In the genomic region with DNA sequence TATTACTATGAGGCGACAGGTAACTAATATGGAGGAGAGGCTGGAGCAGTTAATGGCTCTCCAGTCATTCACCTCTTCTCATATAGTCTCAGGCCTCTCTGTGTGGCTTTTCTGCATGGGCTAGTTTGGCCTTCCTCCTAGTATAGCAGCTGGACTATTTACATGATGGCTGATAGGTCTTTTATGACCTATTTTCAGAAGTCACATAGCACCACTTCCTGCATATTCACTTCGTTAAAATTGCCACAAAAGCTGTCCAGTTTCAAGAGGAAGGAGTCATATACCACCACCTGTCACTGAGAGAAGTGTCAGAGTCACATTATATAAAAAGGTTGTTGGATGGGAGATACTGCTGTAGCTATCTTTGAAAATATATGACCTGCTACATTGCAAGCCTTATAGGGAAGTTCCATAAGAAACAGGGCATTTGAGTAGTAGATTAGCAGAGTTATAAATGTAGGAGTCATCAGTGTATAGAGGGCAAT, we compare ENCODE assay signal across 11 cellular contexts. TPM values are rescaled to one million over a fixed set of nuclear protein-coding genes. Genes with fewer than 3 reads are reported as not detected.
A peak's percentile ranks its signal among the peaks of the same experiment; 100 is the strongest.
DNase-seq lines count a peak whose midpoint lies in the region; ATAC-seq and TF ChIP-seq lines count a peak whose summit lies in the region.
"Had no signal": no experiment of that assay in that cellular context is flagged by ENCODE, and none has a peak within 500 bp of the region (broad histone marks: within the 10 kb centered on the region; RNA-seq: fewer than 3 reads in every experiment).

No MANE protein-coding gene starts in this region.

- H3K9me3 Mint-ChIP-seq in activated CD4-positive, alpha-beta T cell treated with anti-CD3 and anti-CD28 coated beads for 36 hours (ENCODE audit: low read depth), result no peaks in the 10 kb centered on the region
- no peaks in the 10 kb centered on the region for H3K9me3 Mint-ChIP-seq in natural killer cell
- H3K9me3 Mint-ChIP-seq in Caco-2 (ENCODE audit: unreplicated experiment), result no peaks in the 10 kb centered on the region
- H3K9me3 Mint-ChIP-seq: neural crest cell had no signal

- CTCF ChIA-PET in activated CD4-positive, alpha-beta T cell treated with anti-CD3 and anti-CD28 coated beads for 36 hours (lab: Charles Lee), result interaction anchor here (1.1 kb wide), 1 partner anchor 217 kb away, joined by 3 read pairs; no protein-coding TSS in a partner anchor
- CTCF ChIA-PET in Caco-2 (lab: Charles Lee), result no interaction called here

- H3K27me3 ChIP-seq in Caco-2 (replicated peaks; ENCODE audit: control insufficient read depth, insufficient read depth, low read length), result no peaks in the 10 kb centered on the region

- peaks cover 5% of the 10 kb centered on the region for H3K27me3 Mint-ChIP-seq in activated CD4-positive, alpha-beta T cell treated with anti-CD3 and anti-CD28 coated beads for 36 hours
- H3K27me3 Mint-ChIP-seq in natural killer cell (ENCODE audit: low read depth in 2 of 2), result peaks cover 0 to 11% of the 10 kb centered on the region in 2 donors
- peaks cover 9% of the 10 kb centered on the region for H3K27me3 Mint-ChIP-seq in Caco-2 (ENCODE audit: insufficient read depth, unreplicated experiment)

- no peaks in the 10 kb centered on the region for H3K36me3 ChIP-seq in Caco-2 (ENCODE audit: control insufficient read depth, insufficient read depth, low read length)

- no peak overlapping the region for H3K4me3 ChIP-seq in Caco-2 (ENCODE audit: low read depth, low read length)
- H3K4me3 ChIP-seq: A549 had no signal

- no peak for TF ChIP-seq POLR2A in erythroblast (IDR thresholded peaks at IDR 0.05; ENCODE audit: low read length)

- DNase-seq in activated CD4-positive, alpha-beta T cell treated with anti-CD3 and anti-CD28 coated beads for 36 hours, result no peak
- no peak for DNase-seq in activated CD4-positive, alpha-beta T cell treated with anti-CD3 and anti-CD28 coated beads, Interleukin-2, amount 50 U/mL, for 1 hour
- DNase-seq in natural killer cell (no peak), UCSD-AML1 (lab: John Stamatoyannopoulos, UW; ENCODE audit: unreplicated experiment) (no peak), Caco-2 (no peak), erythroblast (lab: John Stamatoyannopoulos, UW) (no peak)
- DNase-seq: activated CD4-positive, alpha-beta T cell treated with anti-CD3 and anti-CD28 coated beads, Interleukin-2, amount 50 U/mL, for 48 hours had no signal

- peak; percentile 64 for ATAC-seq in activated CD4-positive, alpha-beta T cell treated with anti-CD3 and anti-CD28 coated beads for 36 hours
- ATAC-seq in HG02571 (IDR thresholded peaks at IDR 0.05; ENCODE audit: unreplicated experiment), result peak; percentile 92
- peak; percentile 96 for ATAC-seq in HG03460 (IDR thresholded peaks at IDR 0.05; ENCODE audit: unreplicated experiment)
- peak; percentile 37 to 59 (median 50) for ATAC-seq in natural killer cell
- ATAC-seq: A549 had no signal

- no peak overlapping the region for H3K4me3 Mint-ChIP-seq in activated CD4-positive, alpha-beta T cell treated with anti-CD3 and anti-CD28 coated beads for 36 hours
- H3K4me3 Mint-ChIP-seq in natural killer cell, result no peak overlapping the region
- no peak overlapping the region for H3K4me3 Mint-ChIP-seq in Caco-2 (ENCODE audit: unreplicated experiment)
- H3K4me3 Mint-ChIP-seq: neural crest cell had no signal

- intact Hi-C loops in activated CD4-positive, alpha-beta T cell treated with anti-CD3 and anti-CD28 coated beads for 36 hours (cut with DNase I, micrococcal nuclease), result no loop called here
- intact Hi-C loops in natural killer cell (cut with micrococcal nuclease) (no loop called here), Caco-2 (cut with micrococcal nuclease; ENCODE audit: unreplicated experiment) (no loop called here)

- no peaks in the 10 kb centered on the region for H3K4me1 Mint-ChIP-seq in activated CD4-positive, alpha-beta T cell treated with anti-CD3 and anti-CD28 coated beads for 36 hours
- H3K4me1 Mint-ChIP-seq in natural killer cell (peaks cover 10 to 11% of the 10 kb centered on the region in 2 donors), Caco-2 (ENCODE audit: low read depth, unreplicated experiment) (no peaks in the 10 kb centered on the region)
- H3K4me1 Mint-ChIP-seq: neural crest cell had no signal

- BruUV-seq in Caco-2 (replicated peaks; lab: Mats Ljungman, UMichigan), result no TSS peak

- H3K36me3 Mint-ChIP-seq in activated CD4-positive, alpha-beta T cell treated with anti-CD3 and anti-CD28 coated beads for 36 hours (ENCODE audit: low read depth), result no peaks in the 10 kb centered on the region
- H3K36me3 Mint-ChIP-seq in natural killer cell, result no peaks in the 10 kb centered on the region
- no peaks in the 10 kb centered on the region for H3K36me3 Mint-ChIP-seq in Caco-2 (ENCODE audit: insufficient read depth, unreplicated experiment)

- POLR2A ChIA-PET in activated CD4-positive, alpha-beta T cell treated with anti-CD3 and anti-CD28 coated beads for 36 hours (lab: Charles Lee), result no interaction called here
- POLR2A ChIA-PET in Caco-2 (lab: Charles Lee), result no interaction called here

- H3K9me3 ChIP-seq in Caco-2, result no peaks in the 10 kb centered on the region
- H3K9me3 ChIP-seq: A549 had no signal

- no peaks in the 10 kb centered on the region for H3K4me1 ChIP-seq in Caco-2
- H3K4me1 ChIP-seq: A549 had no signal

- no peak for TF ChIP-seq CTCF in natural killer cell (IDR thresholded peaks at IDR 0.05)
- no peak for TF ChIP-seq CTCF in Caco-2 (IDR thresholded peaks at IDR 0.05; ENCODE audit: insufficient read depth in 1 of 2, low read depth in 1 of 2, low read length in 1 of 2, severe bottlenecking in 1 of 2, unreplicated experiment in 1 of 2)

- no peak overlapping the region for H3K27ac Mint-ChIP-seq in activated CD4-positive, alpha-beta T cell treated with anti-CD3 and anti-CD28 coated beads for 36 hours
- H3K27ac Mint-ChIP-seq in natural killer cell (peak overlapping the region in 1 of 2 donors; percentile 12), Caco-2 (ENCODE audit: unreplicated experiment) (no peak overlapping the region)

RNA-seq across cellular contexts. Expression of a gene that starts 8.0 kb away (rescaled TPM):
- total RNA-seq in activated CD4-positive, alpha-beta T cell treated with anti-CD3 and anti-CD28 coated beads for 36 hours, result 10 to 100 TPM; 60.4 to 64.9 TPM
- total RNA-seq in natural killer cell (100 to 1,000 TPM; 154 to 178 (median 160) TPM), Caco-2 (2022) (59.2 and 60.9 TPM in 2 replicates)
